In genomic region chr9:71741841-71742648, GRCh38 we compare ENCODE assay signal across 1 cellular context.
A peak's percentile ranks its signal among the peaks of the same experiment; 100 is the strongest.
TF ChIP-seq lines count a peak whose summit lies in the region.

No MANE protein-coding gene starts in this region.

TF ChIP-seq in K562, 482 proteins besides CTCF, POLR2A, EP300 and RAD21 (continued from another document and continues in another):
- peak; percentile 97 for TF ChIP-seq ARID1B (IDR thresholded peaks at IDR 0.05)
- no peak for TF ChIP-seq ARHGAP35 (IDR thresholded peaks at IDR 0.05; ENCODE audit: partially characterized antibody)
- peak; percentile 36; the same call in 1 of the 2 replicates for TF ChIP-seq SMAD4 (CRISPR knock-in tag; conservative IDR thresholded peaks at IDR 0.05)
- no peak for TF ChIP-seq RFX7 (CRISPR knock-in tag; IDR thresholded peaks at IDR 0.05)
- peak; percentile 91 for TF ChIP-seq TCF3 (CRISPR knock-in tag; IDR thresholded peaks at IDR 0.05)
- no peak for TF ChIP-seq ZNF644 (tag; IDR thresholded peaks at IDR 0.05; ENCODE audit: low read depth)
- no peak for TF ChIP-seq AFF4 (CRISPR knock-in tag; IDR thresholded peaks at IDR 0.05)
- no peak for TF ChIP-seq COPS2 (conservative IDR thresholded peaks at IDR 0.05)
- no peak for TF ChIP-seq STAT6 (CRISPR knock-in tag; IDR thresholded peaks at IDR 0.05)
- no peak for TF ChIP-seq TFAP4 (CRISPR knock-in tag; IDR thresholded peaks at IDR 0.05; ENCODE audit: borderline replicate concordance)
- no peak for TF ChIP-seq MEF2D (tag; conservative IDR thresholded peaks at IDR 0.05; ENCODE audit: low read depth)
- no peak for TF ChIP-seq LCOR (CRISPR knock-in tag; IDR thresholded peaks at IDR 0.05)
- TF ChIP-seq ZNF324 (CRISPR knock-in tag; IDR thresholded peaks at IDR 0.05) = no peak
- no peak for TF ChIP-seq HIVEP1 (CRISPR knock-in tag; IDR thresholded peaks at IDR 0.05)
- TF ChIP-seq HNRNPLL (IDR thresholded peaks at IDR 0.05; ENCODE audit: low read depth, low read length, poor library complexity, severe bottlenecking) = no peak
- no peak for TF ChIP-seq HDAC8 (tag; IDR thresholded peaks at IDR 0.05)
- no peak for TF ChIP-seq E2F6 (IDR thresholded peaks at IDR 0.05; ENCODE audit: borderline replicate concordance in 1 of 2, extremely low read depth in 1 of 2, insufficient read depth in 1 of 2, insufficient read length in 1 of 2, low read depth in 1 of 2, low read length in 1 of 2, poor library complexity in 1 of 2, severe bottlenecking in 1 of 2)
- no peak for TF ChIP-seq ZNF24 (IDR thresholded peaks at IDR 0.05)
- TF ChIP-seq ZNF232 (CRISPR knock-in tag; IDR thresholded peaks at IDR 0.05) = no peak
- peak in 1 of 2 experiments; percentile 69; a peak in 1 of 4 replicates for TF ChIP-seq TBL1XR1 (IDR thresholded peaks at IDR 0.05; ENCODE audit: low read length in 2 of 2)
- peak; percentile 71; the same call in 1 of the 2 replicates for TF ChIP-seq ARID3A (IDR thresholded peaks at IDR 0.05; ENCODE audit: borderline replicate concordance, low read depth, low read length)
- TF ChIP-seq RFX1 (IDR thresholded peaks at IDR 0.05) = no peak
- peak; percentile 7 to 24; a peak in 1 of 4 replicates for TF ChIP-seq MNT (conservative IDR thresholded peaks at IDR 0.05)
- TF ChIP-seq KLF13 (tag; IDR thresholded peaks at IDR 0.05; ENCODE audit: borderline replicate concordance, low read depth) = no peak
- TF ChIP-seq KAT8 (IDR thresholded peaks at IDR 0.05; ENCODE audit: low read depth) = no peak
- TF ChIP-seq CBX3 (IDR thresholded peaks at IDR 0.05; ENCODE audit: borderline replicate concordance in 1 of 2, low read length in 2 of 2) = no peak
- TF ChIP-seq NELFE (IDR thresholded peaks at IDR 0.05; ENCODE audit: insufficient read depth, insufficient read length) = no peak
- no peak for TF ChIP-seq BCL6 (CRISPR knock-in tag; IDR thresholded peaks at IDR 0.05)
- TF ChIP-seq KDM5B (IDR thresholded peaks at IDR 0.05; ENCODE audit: insufficient replicate concordance, low read depth, low read length) = no peak
- no peak for TF ChIP-seq ZNF561 (CRISPR knock-in tag; conservative IDR thresholded peaks at IDR 0.05)
- TF ChIP-seq CBX2 (IDR thresholded peaks at IDR 0.05; ENCODE audit: insufficient read depth, low read length, poor library complexity, severe bottlenecking) = no peak
- TF ChIP-seq TCF7 (IDR thresholded peaks at IDR 0.05; ENCODE audit: borderline replicate concordance) = peak; percentile 98
- peak; percentile 45 to 53; a peak in 2 of 4 replicates for TF ChIP-seq KDM1A (IDR thresholded peaks at IDR 0.05)
- 0 out of 2 replicates have a peak, but pooled peaks have one; percentile 37 for TF ChIP-seq ZKSCAN8 (CRISPR knock-in tag; IDR thresholded peaks at IDR 0.05)
- TF ChIP-seq CUX1 (CRISPR knock-in tag; IDR thresholded peaks at IDR 0.05) = no peak
- peak; percentile 73; the same call in 1 of the 2 replicates for TF ChIP-seq POLR2AphosphoS5 (IDR thresholded peaks at IDR 0.05; ENCODE audit: control insufficient read depth, insufficient read depth, low read depth, low read length)
- no peak for TF ChIP-seq PRMT5 (CRISPR knock-in tag; IDR thresholded peaks at IDR 0.05)
- TF ChIP-seq PURB (CRISPR knock-in tag; IDR thresholded peaks at IDR 0.05; ENCODE audit: low read depth) = no peak
- no peak for TF ChIP-seq KAT7 (CRISPR knock-in tag; IDR thresholded peaks at IDR 0.05; ENCODE audit: borderline replicate concordance)
- TF ChIP-seq RAD51 (IDR thresholded peaks at IDR 0.05; ENCODE audit: borderline replicate concordance, low read depth) = no peak
- TF ChIP-seq GATAD2A (IDR thresholded peaks at IDR 0.05) = no peak; the same call in 1 of the 2 replicates
- TF ChIP-seq SREBF2 (CRISPR knock-in tag; IDR thresholded peaks at IDR 0.05) = no peak
- no peak for TF ChIP-seq RBM34 (IDR thresholded peaks at IDR 0.05; ENCODE audit: borderline replicate concordance, insufficient read depth, low read length)
- TF ChIP-seq BRCA1 (IDR thresholded peaks at IDR 0.05) = no peak
- no peak for TF ChIP-seq BRCA1 (CRISPR knock-in tag; IDR thresholded peaks at IDR 0.05)
- TF ChIP-seq DMBX1 (CRISPR knock-in tag; IDR thresholded peaks at IDR 0.05; ENCODE audit: borderline replicate concordance) = no peak
- no peak for TF ChIP-seq ZNF77 (CRISPR knock-in tag; IDR thresholded peaks at IDR 0.05)
- 0 out of 2 replicates have a peak, but pooled peaks have one; percentile 8 for TF ChIP-seq MAFG (tag; conservative IDR thresholded peaks at IDR 0.05)
- TF ChIP-seq RNF2 (IDR thresholded peaks at IDR 0.05) = peak; percentile 66; the same call in 1 of the 2 replicates
- TF ChIP-seq KAT2B (IDR thresholded peaks at IDR 0.05; ENCODE audit: low read depth, low read length) = no peak
- no peak for TF ChIP-seq THRAP3 (IDR thresholded peaks at IDR 0.05; ENCODE audit: borderline replicate concordance)
- TF ChIP-seq MCM2 (IDR thresholded peaks at IDR 0.05; ENCODE audit: low read depth) = no peak
- 0 out of 2 replicates have a peak, but pooled peaks have one; percentile 30 for TF ChIP-seq NFATC3 (IDR thresholded peaks at IDR 0.05)
- peak; percentile 47 for TF ChIP-seq NEUROD1 (IDR thresholded peaks at IDR 0.05; ENCODE audit: borderline replicate concordance, low read depth, low read length, partially characterized antibody)
- no peak for TF ChIP-seq SRSF9 (IDR thresholded peaks at IDR 0.05; ENCODE audit: borderline replicate concordance, low read depth, low read length)
- no peak for TF ChIP-seq FUS (optimal IDR thresholded peaks at IDR 0.05; ENCODE audit: low read depth, low read length)
